Comparison of ENCODE assay signal across 21 cellular contexts in the genomic region with DNA sequence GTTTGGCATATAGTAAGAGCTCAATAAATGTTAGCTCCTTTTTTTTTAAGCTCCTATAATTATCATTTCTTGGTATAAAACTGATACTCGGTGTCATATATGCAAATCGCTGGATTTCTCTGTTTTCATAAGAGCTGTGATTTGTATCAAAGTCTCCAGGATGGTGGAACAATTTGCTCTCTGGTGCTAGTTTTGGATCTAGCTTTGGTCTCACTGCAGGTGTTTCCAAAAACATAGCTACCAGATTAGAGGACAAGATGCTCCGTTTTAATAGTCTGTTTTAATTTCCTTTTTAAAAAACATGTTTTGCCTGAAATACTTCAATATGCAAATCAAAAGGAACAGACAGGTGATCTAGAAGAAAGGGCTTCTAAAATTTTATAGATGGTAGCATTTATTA.
"Had no signal": no experiment of that assay in that cellular context is flagged by ENCODE, and none has a peak within 500 bp of the region (broad histone marks: within the 10 kb centered on the region; RNA-seq: fewer than 3 reads in every experiment).

No MANE protein-coding gene starts in this region.

- FAIRE-seq: endometrium, endothelial cell of umbilical vein had no signal

- DNase-seq: cortex of kidney; dermis blood vessel endothelial cell; dorsolateral prefrontal cortex; effector CD4-positive, alpha-beta T cell; effector CD8-positive, alpha-beta T cell; effector memory CD4-positive, alpha-beta T cell; effector memory CD8-positive, alpha-beta T cell; endodermal cell; erythroblast; esophagus squamous epithelium; foreskin fibroblast; foreskin keratinocyte; foreskin melanocyte; gastrocnemius medialis; glutamatergic neuron; head of caudate nucleus; heart left ventricle; heart right ventricle; hippocampal formation had no signal
